ENCODE assay signal across 15 cellular contexts in the genomic region with DNA sequence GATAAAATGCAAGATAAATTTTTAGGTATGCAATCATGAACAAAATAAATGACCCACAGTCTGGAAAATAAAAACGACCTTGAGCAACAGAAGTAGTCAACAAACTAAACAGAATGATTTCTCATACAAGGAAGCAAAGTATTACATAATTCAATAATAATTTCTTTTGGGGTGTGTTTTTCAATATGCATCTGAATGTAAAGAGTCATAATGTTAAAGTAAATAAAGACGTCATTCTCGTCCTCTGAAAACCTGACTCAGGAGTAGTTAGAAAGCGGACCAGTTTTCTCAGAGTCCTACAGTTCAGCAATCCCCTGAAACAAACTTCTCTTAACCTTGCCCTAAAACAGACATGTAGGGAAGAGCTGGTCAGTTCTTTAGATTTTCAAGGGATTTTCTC. TPM values are rescaled to one million over a fixed set of nuclear protein-coding genes. Genes with fewer than 3 reads are reported as not detected.
DNase-seq lines count a peak whose midpoint lies in the region; ATAC-seq, FAIRE-seq and TF ChIP-seq lines count a peak whose summit lies in the region.
"Had no signal": no experiment of that assay in that cellular context is flagged by ENCODE, and none has a peak within 500 bp of the region (broad histone marks: within the 10 kb centered on the region; RNA-seq: fewer than 3 reads in every experiment).

No MANE protein-coding gene starts in this region.

- peak; percentile 63 for DNase-seq in HCEC 1CT
- DNase-seq in astrocyte (ENCODE audit: low read depth), result peak; percentile 16
- peak; percentile 20 for DNase-seq in fibroblast of the aortic adventitia (ENCODE audit: low read depth)
- DNase-seq in small intestine, result peak; percentile 54
- no peak for DNase-seq in NCI-H2196 (lab: John Stamatoyannopoulos, UW; ENCODE audit: unreplicated experiment)
- no peak for DNase-seq in hepatic stellate cell (ENCODE audit: low spot score)
- DNase-seq in globus pallidus (ENCODE audit: low spot score), result no peak
- DNase-seq: activated T-cell treated with anti-CD3 and anti-CD28 coated beads, Interleukin-2, amount 50 U/mL, for 72 hours; CD4-positive, alpha-beta memory T cell; NCI-H1417; occipital lobe; Right ventricle myocardium superior had no signal

- ATAC-seq in HG03025 (IDR thresholded peaks at IDR 0.05; ENCODE audit: low FRiP score, unreplicated experiment), result no peak
- ATAC-seq: activated CD4-positive, CD25-positive, alpha-beta regulatory T cell treated with anti-CD3 and anti-CD28 coated beads, Interleukin-2, amount 50 U/mL, for 24 hours; activated T-cell treated with anti-CD3 and anti-CD28 coated beads, Interleukin-2, amount 50 U/mL, for 72 hours; left lobe of liver had no signal

- H3K36me3 ChIP-seq in astrocyte (ENCODE audit: insufficient read depth, low read length) (no peaks in the 10 kb centered on the region), small intestine (ENCODE audit: control insufficient read depth in 2 of 2, insufficient read depth in 2 of 2, low read length in 2 of 2) (no peaks in the 10 kb centered on the region)

- TF ChIP-seq CTCF in astrocyte (IDR thresholded peaks at IDR 0.05; ENCODE audit: insufficient read depth, low read depth, low read length) (no peak), fibroblast of the aortic adventitia (IDR thresholded peaks at IDR 0.05; ENCODE audit: insufficient read depth, low read length) (no peak)

- FAIRE-seq in astrocyte (lab: Jason Lieb, UNC), result no peak
- no peak for FAIRE-seq in small intestine (lab: Jason Lieb, UNC)

- H3K27me3 Mint-ChIP-seq in astrocyte (ENCODE audit: low read depth, unreplicated experiment), result no peaks in the 10 kb centered on the region
- H3K27me3 Mint-ChIP-seq: CD4-positive, alpha-beta memory T cell had no signal

- peak overlapping the region; percentile 12 for H3K9ac ChIP-seq in astrocyte (ENCODE audit: low read length)

- 27 to 41% (median 29%) methylated on average over 4 of the region's 4 CpGs for WGBS in small intestine, 3 donors

- peaks cover 36% of the 10 kb centered on the region for H4K20me1 ChIP-seq in astrocyte (ENCODE audit: insufficient read depth, low read length)

- H3K4me1 ChIP-seq in astrocyte (ENCODE audit: insufficient read depth, low read length) (peaks cover 7% of the 10 kb centered on the region), small intestine (ENCODE audit: control insufficient read depth in 2 of 2, insufficient read depth in 1 of 2, low read depth in 1 of 2, low read length in 1 of 2) (peaks cover 0 to 2% of the 10 kb centered on the region in 2 donors)

- H3K9me3 ChIP-seq in astrocyte (ENCODE audit: insufficient read depth, low read depth, low read length), result no peaks in the 10 kb centered on the region
- no peaks in the 10 kb centered on the region for H3K9me3 ChIP-seq in small intestine (ENCODE audit: control insufficient read depth, low read depth)

- H3K27ac Mint-ChIP-seq in astrocyte (ENCODE audit: unreplicated experiment), result peak overlapping the region; percentile 89
- H3K27ac Mint-ChIP-seq: activated T-cell treated with anti-CD3 and anti-CD28 coated beads, Interleukin-2, amount 50 U/mL, for 72 hours; CD4-positive, alpha-beta memory T cell had no signal

- no peak overlapping the region for H3K4me3 Mint-ChIP-seq in astrocyte (ENCODE audit: unreplicated experiment)
- H3K4me3 Mint-ChIP-seq: activated T-cell treated with anti-CD3 and anti-CD28 coated beads, Interleukin-2, amount 50 U/mL, for 72 hours; CD4-positive, alpha-beta memory T cell had no signal

- H3K27ac ChIP-seq in astrocyte (ENCODE audit: low read depth, low read length) (peak overlapping the region; percentile 59), small intestine (ENCODE audit: low read depth in 1 of 2, low read length in 1 of 2) (no peak overlapping the region)

- H3K4me2 ChIP-seq in astrocyte (ENCODE audit: low read length), result peak overlapping the region; percentile 80

- peaks cover 94% of the 10 kb centered on the region for H3K79me2 ChIP-seq in astrocyte (ENCODE audit: insufficient read depth, low read length)

- H3K36me3 Mint-ChIP-seq in astrocyte (ENCODE audit: low read depth, unreplicated experiment), result no peaks in the 10 kb centered on the region
- H3K36me3 Mint-ChIP-seq: CD4-positive, alpha-beta memory T cell had no signal

- no peaks in the 10 kb centered on the region for H3K27me3 ChIP-seq in astrocyte (ENCODE audit: insufficient read depth, low read length)
- no peaks in the 10 kb centered on the region for H3K27me3 ChIP-seq in small intestine (ENCODE audit: control insufficient read depth in 2 of 2, insufficient read depth in 2 of 2, low read length in 2 of 2)

- H3K4me3 ChIP-seq in astrocyte (ENCODE audit: insufficient read depth, low read depth, low read length), result no peak overlapping the region
- H3K4me3 ChIP-seq in fibroblast of the aortic adventitia (ENCODE audit: low read depth, low read length), result no peak overlapping the region
- no peak overlapping the region for H3K4me3 ChIP-seq in small intestine (ENCODE audit: low read depth in 1 of 2, low read length in 2 of 2)

- peaks cover 16% of the 10 kb centered on the region for H3K4me1 Mint-ChIP-seq in astrocyte (ENCODE audit: low read depth, unreplicated experiment)
- H3K4me1 Mint-ChIP-seq: CD4-positive, alpha-beta memory T cell had no signal

- H2AFZ ChIP-seq in astrocyte (ENCODE audit: low read depth, low read length), result no peak overlapping the region

- no peaks in the 10 kb centered on the region for H3K9me3 Mint-ChIP-seq in astrocyte (ENCODE audit: unreplicated experiment)
- H3K9me3 Mint-ChIP-seq: activated T-cell treated with anti-CD3 and anti-CD28 coated beads, Interleukin-2, amount 50 U/mL, for 72 hours; CD4-positive, alpha-beta memory T cell had no signal

RNA-seq across cellular contexts. Expression of gene CDC42BPA, which starts 18.6 kb away (rescaled TPM):
- 31.2 and 34.5 TPM in 2 replicates for total RNA-seq in astrocyte
- 82.5 and 123 TPM in 2 replicates for total RNA-seq in fibroblast of the aortic adventitia (ENCODE audit: low replicate concordance)
- polyA plus RNA-seq in small intestine, result 10 to 100 TPM; 10.8 to 15.2 (median 12.5) TPM
- polyA plus RNA-seq: CD4-positive, alpha-beta memory T cell had no signal

Comparison
In these comparisons a context has a peak if more than half of its experiments do, and no peak if none do; other contexts are left out.
1. DNase-seq: peak in HCEC 1CT (single experiment), astrocyte (single experiment), fibroblast of the aortic adventitia (single experiment) and small intestine (single experiment); none in NCI-H2196 (single experiment), hepatic stellate cell (single experiment) and globus pallidus (single experiment).